Comparison of ENCODE assay signal across 9 cellular contexts in genomic region chr17:51322390-51323029, GRCh38.
DNase-seq lines count a peak whose midpoint lies in the region; ATAC-seq and TF ChIP-seq lines count a peak whose summit lies in the region.
"Had no signal": no experiment of that assay in that cellular context is flagged by ENCODE, and none has a peak within 500 bp of the region (broad histone marks: within the 10 kb centered on the region; RNA-seq: fewer than 3 reads in every experiment).

No MANE protein-coding gene starts in this region.

- peaks cover 7% of the 10 kb centered on the region; the same call in 1 of the 2 replicates for H3K27me3 Mint-ChIP-seq in HFFc6 (ENCODE audit: insufficient read depth)

- no peak overlapping the region for H3K4me3 Mint-ChIP-seq in HFFc6

- DNase-seq in NCI-H146 (lab: John Stamatoyannopoulos, UW), result peak; percentile 35
- DNase-seq in NCI-H146 treated with DMSO at 0.1 percent for 48 hours (lab: John Stamatoyannopoulos, UW; ENCODE audit: unreplicated experiment), result no peak
- DNase-seq in HFFc6, result peak; percentile 43
- peak; percentile 81 for DNase-seq in OCI-M1 (lab: John Stamatoyannopoulos, UW)
- DNase-seq in fibroblast of villous mesenchyme (ENCODE audit: low read depth), result peak; percentile 14
- no peak for DNase-seq in 8988T
- no peak for DNase-seq in effector CD8-positive, alpha-beta T cell (lab: John Stamatoyannopoulos, UW)

- no peaks in the 10 kb centered on the region for H3K36me3 Mint-ChIP-seq in HFFc6 (ENCODE audit: low read depth)

- no peak overlapping the region for H3K27ac Mint-ChIP-seq in HFFc6

- H3K4me1 Mint-ChIP-seq in HFFc6 (ENCODE audit: low read depth), result no peaks in the 10 kb centered on the region

- TF ChIP-seq CTCF in HFFc6 (IDR thresholded peaks at IDR 0.05) (peak; percentile 55; the same call in 1 of the 2 replicates), fibroblast of villous mesenchyme (IDR thresholded peaks at IDR 0.05; ENCODE audit: insufficient read depth, low read depth, low read length) (peak; percentile 33)

- H3K9me3 Mint-ChIP-seq in HFFc6, result peaks cover 6% of the 10 kb centered on the region

- ATAC-seq in GM18861 (IDR thresholded peaks at IDR 0.05; ENCODE audit: unreplicated experiment), result no peak

- no peak overlapping the region for H3K4me3 ChIP-seq in fibroblast of villous mesenchyme (ENCODE audit: low read depth, low read length)
- H3K4me3 ChIP-seq: BLaER1 treated with 17β-estradiol and CSF1 and Interleukin-3, amounts not matched to agents 10 nM and 100 nM had no signal

Comparison
In these comparisons a context has a peak if more than half of its experiments do, and no peak if none do; other contexts are left out.
1. DNase-seq: peak in NCI-H146 (single experiment), HFFc6 (single experiment), OCI-M1 (single experiment) and fibroblast of villous mesenchyme (single experiment); none in NCI-H146 treated with DMSO at 0.1 percent for 48 hours (single experiment), 8988T (single experiment) and effector CD8-positive, alpha-beta T cell (single experiment).